ENCODE assay signal across 18 cellular contexts in the genomic region with DNA sequence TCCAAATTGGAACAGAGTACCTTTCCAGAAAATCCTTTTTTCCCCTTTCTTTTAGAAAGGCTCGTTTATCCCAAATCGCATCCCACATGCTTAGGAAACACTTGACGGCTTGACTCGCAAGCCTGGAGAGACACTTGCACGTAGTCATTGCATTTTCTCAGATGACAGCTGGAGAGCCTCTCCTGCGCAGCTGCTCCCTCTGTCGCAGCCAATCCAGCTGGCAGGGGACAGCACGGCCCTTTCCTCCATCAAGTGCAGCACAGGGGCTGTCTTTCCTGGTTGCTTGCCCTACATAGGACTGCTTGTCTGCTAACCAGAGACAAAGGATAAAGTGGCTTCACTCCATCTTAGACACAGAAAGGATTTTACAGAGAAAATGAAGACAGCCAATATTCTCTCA.
DNase-seq lines count a peak whose midpoint lies in the region; ATAC-seq and TF ChIP-seq lines count a peak whose summit lies in the region.
"Had no signal": no experiment of that assay in that cellular context is flagged by ENCODE, and none has a peak within 500 bp of the region (broad histone marks: within the 10 kb centered on the region; RNA-seq: fewer than 3 reads in every experiment).

No MANE protein-coding gene starts in this region.

- no peaks in the 10 kb centered on the region for H3K9me3 Mint-ChIP-seq in activated T-cell treated with anti-CD3 and anti-CD28 coated beads, Interleukin-2, amount 50 U/mL, for 24 hours
- H3K9me3 Mint-ChIP-seq: activated naive CD4-positive, alpha-beta T cell treated with anti-CD3 and anti-CD28 coated beads, Interleukin-2, amount 10 ng/mL, durations not matched to agents 7 days and 5 days; stimulated activated naive CD8-positive, alpha-beta T cell treated with anti-CD3 and anti-CD28 coated beads, Interleukin-15, Interleukin-2, amounts not matched to agents 100 ng/mL and 50 ng/mL, for 24 hours; T-cell had no signal

- H3K79me2 ChIP-seq in fibroblast of lung (ENCODE audit: control insufficient read depth, insufficient read depth, low read length): no peaks in the 10 kb centered on the region

- H3K27me3 Mint-ChIP-seq in activated T-cell treated with anti-CD3 and anti-CD28 coated beads, Interleukin-2, amount 50 U/mL, for 24 hours: no peaks in the 10 kb centered on the region
- H3K27me3 Mint-ChIP-seq: activated naive CD4-positive, alpha-beta T cell treated with anti-CD3 and anti-CD28 coated beads, Interleukin-2, amount 10 ng/mL, durations not matched to agents 7 days and 5 days; brain; stimulated activated naive CD8-positive, alpha-beta T cell treated with anti-CD3 and anti-CD28 coated beads, Interleukin-15, Interleukin-2, amounts not matched to agents 100 ng/mL and 50 ng/mL, for 24 hours; T-cell had no signal

- H3K4me1 ChIP-seq in right atrium auricular region (no peaks in the 10 kb centered on the region), fibroblast of lung (ENCODE audit: control insufficient read depth, extremely low read depth, insufficient read depth, low read length) (no peaks in the 10 kb centered on the region)
- H3K4me1 ChIP-seq: HAP-1, Peyer's patch had no signal

- no peaks in the 10 kb centered on the region for H3K36me3 Mint-ChIP-seq in activated T-cell treated with anti-CD3 and anti-CD28 coated beads, Interleukin-2, amount 50 U/mL, for 24 hours (ENCODE audit: low read depth)
- H3K36me3 Mint-ChIP-seq: activated naive CD4-positive, alpha-beta T cell treated with anti-CD3 and anti-CD28 coated beads, Interleukin-2, amount 10 ng/mL, durations not matched to agents 7 days and 5 days; brain; T-cell had no signal

- peak; percentile 78 for ATAC-seq in Right ventricle myocardium inferior
- ATAC-seq: T-cell had no signal

- no peak overlapping the region for H3K4me2 ChIP-seq in fibroblast of lung (ENCODE audit: extremely low read depth, insufficient read depth, low read length)

- intact Hi-C loops in Right ventricle myocardium inferior (cut with DNase I): no loop called here

- no peak overlapping the region for H3K27ac ChIP-seq in right atrium auricular region
- no peak overlapping the region for H3K27ac ChIP-seq in fibroblast of lung (ENCODE audit: insufficient read depth, low read length)
- H3K27ac ChIP-seq: Peyer's patch had no signal

- peaks cover 4% of the 10 kb centered on the region for H3K4me1 Mint-ChIP-seq in activated T-cell treated with anti-CD3 and anti-CD28 coated beads, Interleukin-2, amount 50 U/mL, for 24 hours (ENCODE audit: low read depth)
- H3K4me1 Mint-ChIP-seq: brain had no signal

- H3K9me3 ChIP-seq in right atrium auricular region: no peaks in the 10 kb centered on the region
- H3K9me3 ChIP-seq in fibroblast of lung (ENCODE audit: control insufficient read depth, insufficient read depth, low read depth, low read length): no peaks in the 10 kb centered on the region
- H3K9me3 ChIP-seq: HAP-1, Peyer's patch had no signal

- no peak overlapping the region for H3K4me3 ChIP-seq in right atrium auricular region
- H3K4me3 ChIP-seq in fibroblast of lung (replicated peaks in 1 of 4; ENCODE audit: control extremely low read depth in 1 of 4, insufficient read depth in 1 of 4, low read depth in 3 of 4, low read length in 4 of 4): no peak overlapping the region
- H3K4me3 ChIP-seq: HAP-1, Peyer's patch had no signal

- no peaks in the 10 kb centered on the region for H4K20me1 ChIP-seq in fibroblast of lung (ENCODE audit: control insufficient read depth, extremely low read depth, insufficient read depth, low read length)

- peak overlapping the region; percentile 26 for H2AFZ ChIP-seq in fibroblast of lung (ENCODE audit: low read length)

- H3K9ac ChIP-seq in fibroblast of lung (ENCODE audit: insufficient read depth, low read length): no peak overlapping the region

- no peaks in the 10 kb centered on the region for H3K27me3 ChIP-seq in right atrium auricular region
- H3K27me3 ChIP-seq in fibroblast of lung (ENCODE audit: control insufficient read depth, insufficient read depth, low read length): no peaks in the 10 kb centered on the region
- H3K27me3 ChIP-seq: Peyer's patch had no signal

- no peak overlapping the region for H3K27ac Mint-ChIP-seq in activated T-cell treated with anti-CD3 and anti-CD28 coated beads, Interleukin-2, amount 50 U/mL, for 24 hours
- H3K27ac Mint-ChIP-seq: activated naive CD4-positive, alpha-beta T cell treated with anti-CD3 and anti-CD28 coated beads, Interleukin-2, amount 10 ng/mL, durations not matched to agents 7 days and 5 days; stimulated activated naive CD8-positive, alpha-beta T cell treated with anti-CD3 and anti-CD28 coated beads, Interleukin-15, Interleukin-2, amounts not matched to agents 100 ng/mL and 50 ng/mL, for 24 hours; T-cell had no signal

- TF ChIP-seq CTCF in right atrium auricular region (IDR thresholded peaks at IDR 0.05) (no peak), fibroblast of lung (conservative IDR thresholded peaks at IDR 0.05 in 1 of 2, IDR thresholded peaks at IDR 0.05 in 1 of 2; ENCODE audit: low read depth in 1 of 2, low read length in 2 of 2) (no peak), GM13976 (IDR thresholded peaks at IDR 0.05; ENCODE audit: borderline replicate concordance, control extremely low read depth, extremely low read depth, insufficient read depth, missing control alignments) (no peak)

- H3K36me3 ChIP-seq in right atrium auricular region (no peaks in the 10 kb centered on the region), fibroblast of lung (ENCODE audit: control insufficient read depth, insufficient read depth, low read length) (no peaks in the 10 kb centered on the region)
- H3K36me3 ChIP-seq: HAP-1, Peyer's patch had no signal

- in situ Hi-C loops in GM13976 (cut with MboI; ENCODE audit: low sequenced_read_pairs, unreplicated experiment): no loop called here

- no peak overlapping the region for H3K4me3 Mint-ChIP-seq in activated T-cell treated with anti-CD3 and anti-CD28 coated beads, Interleukin-2, amount 50 U/mL, for 24 hours
- H3K4me3 Mint-ChIP-seq: activated naive CD4-positive, alpha-beta T cell treated with anti-CD3 and anti-CD28 coated beads, Interleukin-2, amount 10 ng/mL, durations not matched to agents 7 days and 5 days; stimulated activated naive CD8-positive, alpha-beta T cell treated with anti-CD3 and anti-CD28 coated beads, Interleukin-15, Interleukin-2, amounts not matched to agents 100 ng/mL and 50 ng/mL, for 24 hours; T-cell had no signal

- DNase-seq in Right ventricle myocardium inferior (ENCODE audit: missing footprints) (no peak), right atrium auricular region (ENCODE audit: low spot score) (no peak), NCI-H345 (lab: John Stamatoyannopoulos, UW) (peak; percentile 74), fibroblast of lung (ENCODE audit: low read depth in 2 of 2) (no peak), superior temporal gyrus (ENCODE audit: extremely low spot score) (peak; percentile 24), GM13976 (ENCODE audit: low spot score) (no peak)
- no peak for DNase-seq in activated T-cell treated with anti-CD3 and anti-CD28 coated beads, Interleukin-2, amount 50 U/mL, for 1 hour
- DNase-seq in activated T-cell treated with anti-CD3 and anti-CD28 coated beads, Interleukin-2, amount 50 U/mL, for 24 hours: no peak
- DNase-seq: ACHN; activated naive CD4-positive, alpha-beta T cell treated with anti-CD3 and anti-CD28 coated beads, Interleukin-2, amount 10 ng/mL, durations not matched to agents 7 days and 5 days; mesendoderm; NCI-H1930; Peyer's patch; small intestine; T-cell had no signal

Comparison
In these comparisons a context has a peak if more than half of its experiments do, and no peak if none do; other contexts are left out.
1. DNase-seq: peak in NCI-H345 (single experiment) and superior temporal gyrus (single experiment); none in Right ventricle myocardium inferior (single experiment), right atrium auricular region (single experiment), fibroblast of lung (0 of 2), activated T-cell treated with anti-CD3 and anti-CD28 coated beads, Interleukin-2, amount 50 U/mL, for 1 hour (single experiment), GM13976 (single experiment) and activated T-cell treated with anti-CD3 and anti-CD28 coated beads, Interleukin-2, amount 50 U/mL, for 24 hours (single experiment).